ENCODE assay signal across 8 cellular contexts in genomic region chrX:132216283-132216682, GRCh38. TPM values are rescaled to one million over a fixed set of nuclear protein-coding genes. Genes with fewer than 3 reads are reported as not detected.
DNase-seq lines count a peak whose midpoint lies in the region; TF ChIP-seq lines count a peak whose summit lies in the region.

No MANE protein-coding gene starts in this region.

- no peaks in the 10 kb centered on the region for H3K27me3 ChIP-seq in MM.1S (replicated peaks; ENCODE audit: insufficient read depth, low read length)

- no peaks in the 10 kb centered on the region for H4K20me1 ChIP-seq in MM.1S (ENCODE audit: insufficient read depth, low read length)

- no peaks in the 10 kb centered on the region for H3K9me2 ChIP-seq in MM.1S (replicated peaks; ENCODE audit: insufficient read depth, low read length)

- DNase-seq in CD1c-positive myeloid dendritic cell (ENCODE audit: extremely low spot score): peak; percentile 19
- no peak for DNase-seq in MM.1S
- DNase-seq in chondrocyte (ENCODE audit: low spot score): no peak
- DNase-seq in neural crest cell (ENCODE audit: low read depth, low spot score): no peak
- no peak for DNase-seq in 8988T
- DNase-seq in inferior parietal cortex (ENCODE audit: extremely low spot score): no peak
- DNase-seq in NCI-H1436 (lab: John Stamatoyannopoulos, UW): no peak
- DNase-seq in islet precursor cell: no peak

- peak overlapping the region; percentile 92 for H3K4me3 Mint-ChIP-seq in chondrocyte (ENCODE audit: unreplicated experiment)
- H3K4me3 Mint-ChIP-seq in neural crest cell: peak overlapping the region; percentile 98

- H3K4me2 ChIP-seq in MM.1S (ENCODE audit: low read depth, low read length): peak overlapping the region; percentile 68

- H3K27me3 Mint-ChIP-seq in chondrocyte (ENCODE audit: low read depth) (no peaks in the 10 kb centered on the region), neural crest cell (ENCODE audit: low read depth) (peaks cover 4% of the 10 kb centered on the region)

- peaks cover 42% of the 10 kb centered on the region for H3K79me2 ChIP-seq in MM.1S (ENCODE audit: low read length)

- H3K9me3 Mint-ChIP-seq in chondrocyte (ENCODE audit: low read depth) (no peaks in the 10 kb centered on the region), neural crest cell (no peaks in the 10 kb centered on the region)

- H3K9me3 ChIP-seq in MM.1S (replicated peaks; ENCODE audit: insufficient read depth, low read length): no peaks in the 10 kb centered on the region

- peaks cover 20% of the 10 kb centered on the region for H3K36me3 Mint-ChIP-seq in chondrocyte (ENCODE audit: low read depth)
- H3K36me3 Mint-ChIP-seq in neural crest cell (ENCODE audit: low read depth): peaks cover 6% of the 10 kb centered on the region

- peaks cover 9% of the 10 kb centered on the region; the same call in 1 of the 2 replicates for H3F3A ChIP-seq in MM.1S (ENCODE audit: insufficient read depth, low read length)

- TF ChIP-seq CTCF in MM.1S (IDR thresholded peaks at IDR 0.05; ENCODE audit: low read length) (no peak), chondrocyte (IDR thresholded peaks at IDR 0.05) (no peak), neural crest cell (conservative IDR thresholded peaks at IDR 0.05) (no peak)

- peak overlapping the region; percentile 85; the same call in 1 of the 2 replicates for H3K27ac ChIP-seq in MM.1S (ENCODE audit: low read length)

- H3K9ac ChIP-seq in MM.1S (ENCODE audit: low read length): peak overlapping the region; percentile 88; the same call in 1 of the 2 replicates

- H2AFZ ChIP-seq in MM.1S (ENCODE audit: low read length): no peak overlapping the region

- H3K36me3 ChIP-seq in MM.1S (replicated peaks; ENCODE audit: insufficient read depth, low read length): 0 out of 2 replicates have a peak, but pooled peaks cover 7% of the 10 kb centered on the region

- H3K4me1 Mint-ChIP-seq in chondrocyte (ENCODE audit: low read depth) (peaks cover 52% of the 10 kb centered on the region), neural crest cell (peaks cover 60% of the 10 kb centered on the region)

- peaks cover 6% of the 10 kb centered on the region; the same call in 1 of the 2 replicates for H3K4me1 ChIP-seq in MM.1S (ENCODE audit: low read length)

- H3K27ac Mint-ChIP-seq in chondrocyte (ENCODE audit: unreplicated experiment): peak overlapping the region; percentile 96
- peak overlapping the region; percentile 93 for H3K27ac Mint-ChIP-seq in neural crest cell (ENCODE audit: unreplicated experiment)

- peak overlapping the region; percentile 75 for H3K4me3 ChIP-seq in MM.1S (ENCODE audit: low read length)

RNA-seq across cellular contexts. Expression of gene RAP2C, which starts 3.0 kb away (rescaled TPM):
- total RNA-seq in chondrocyte (49.7 to 56.1 TPM (median 55.3 TPM) in 3 replicates), neural crest cell (48.2 and 49.6 TPM in 2 replicates)
